16 cellular contexts compared by ENCODE assay signal in genomic region chr13:29505511-29505910, GRCh38.
"Had no signal": no experiment of that assay in that cellular context is flagged by ENCODE, and none has a peak within 500 bp of the region (broad histone marks: within the 10 kb centered on the region; RNA-seq: fewer than 3 reads in every experiment).

No MANE protein-coding gene starts in this region.

- ATAC-seq: foreskin keratinocyte; gastroesophageal sphincter; heart left ventricle; left cardiac atrium; left lung; stimulated activated memory B cell treated with anti-CD40 and anti-IgM and Interleukin-4, amounts not matched to agents 10 μg/mL and 1 μg/mL and 100 μg/mL, for 72 hours; stimulated activated naive CD8-positive, alpha-beta T cell treated with anti-CD3 and anti-CD28 coated beads, Interleukin-15, amount 100 ng/mL, for 72 hours had no signal

- H3K4me3 Mint-ChIP-seq: neural progenitor cell; stimulated activated memory B cell treated with anti-CD40 and anti-IgM and Interleukin-4, amounts not matched to agents 10 μg/mL and 1 μg/mL and 100 μg/mL, for 72 hours had no signal

- H3K36me3 Mint-ChIP-seq: neural progenitor cell; stimulated activated memory B cell treated with anti-CD40 and anti-IgM and Interleukin-4, amounts not matched to agents 10 μg/mL and 1 μg/mL and 100 μg/mL, for 72 hours had no signal

- DNase-seq: dermis blood vessel endothelial cell; effector memory CD4-positive, alpha-beta T cell; foreskin keratinocyte; heart left ventricle; left cardiac atrium; mammary epithelial cell; nucleus accumbens; sigmoid colon; stimulated activated CD4-positive, alpha-beta T cell treated with anti-CD3 and anti-CD28 coated beads, Interleukin-4, amount 100 ng/mL, for 4 hours; stimulated activated naive CD8-positive, alpha-beta T cell treated with anti-CD3 and anti-CD28 coated beads, Interleukin-15, amount 100 ng/mL, for 72 hours; trophoblast cell had no signal

- H3K9me3 Mint-ChIP-seq: nephron; neural progenitor cell; stimulated activated memory B cell treated with anti-CD40 and anti-IgM and Interleukin-4, amounts not matched to agents 10 μg/mL and 1 μg/mL and 100 μg/mL, for 72 hours; stimulated activated naive CD8-positive, alpha-beta T cell treated with anti-CD3 and anti-CD28 coated beads, Interleukin-15, amount 100 ng/mL, for 72 hours had no signal

- H3K27ac Mint-ChIP-seq: nephron; neural progenitor cell; stimulated activated memory B cell treated with anti-CD40 and anti-IgM and Interleukin-4, amounts not matched to agents 10 μg/mL and 1 μg/mL and 100 μg/mL, for 72 hours had no signal
